ENCODE assay signal across 16 cellular contexts in genomic region chr9:7318920-7319319, GRCh38.
"Had no signal": no experiment of that assay in that cellular context is flagged by ENCODE, and none has a peak within 500 bp of the region (broad histone marks: within the 10 kb centered on the region; RNA-seq: fewer than 3 reads in every experiment).

No MANE protein-coding gene starts in this region.

- H3K4me1 ChIP-seq: gastroesophageal sphincter, left lung had no signal

- H3K27ac ChIP-seq: cardiac muscle cell, gastroesophageal sphincter, left lung, ovary, thoracic aorta had no signal

- H3K36me3 ChIP-seq: cardiac muscle cell, gastroesophageal sphincter, heart right ventricle, left lung, ovary, thoracic aorta had no signal

- H3K9me3 ChIP-seq: ovary, thoracic aorta had no signal

- ATAC-seq: activated CD4-positive, CD25-positive, alpha-beta regulatory T cell treated with anti-CD3 and anti-CD28 coated beads, Interleukin-2, amount 50 U/mL, for 24 hours; activated CD8-positive, alpha-beta memory T cell treated with anti-CD3 and anti-CD28 coated beads, Interleukin-2, amount 10 ng/mL, durations not matched to agents 7 days and 5 days; gastroesophageal sphincter; heart right ventricle; left lung; sciatic nerve had no signal

- H3K4me3 ChIP-seq: cardiac muscle cell, gastroesophageal sphincter, heart right ventricle, left lung, ovary, thoracic aorta had no signal

- DNase-seq: activated CD4-positive, alpha-beta T cell treated with anti-CD3 and anti-CD28 coated beads, Interleukin-2, amount 50 U/mL, for 4 hours; activated CD8-positive, alpha-beta memory T cell treated with anti-CD3 and anti-CD28 coated beads, Interleukin-2, amount 10 ng/mL, durations not matched to agents 7 days and 5 days; activated naive CD4-positive, alpha-beta T cell treated with anti-CD3 and anti-CD28 coated beads, Interleukin-2, amount 10 ng/mL, durations not matched to agents 7 days and 5 days; activated T-cell treated with anti-CD3 and anti-CD28 coated beads, Interleukin-2, amount 50 U/mL, for 1 hour; heart right ventricle; left lung; mammary epithelial cell; naive B cell; ovary; stimulated activated CD4-positive, alpha-beta T cell treated with anti-CD3 and anti-CD28 coated beads, Interleukin-2, amount 100 ng/mL, for 24 hours; T-helper 9 cell had no signal

- H3K27me3 ChIP-seq: cardiac muscle cell, gastroesophageal sphincter, heart right ventricle, left lung, ovary had no signal
